ENCODE assay signal across 8 cellular contexts in genomic region chr1:41381691-41382530, GRCh38. TPM values are rescaled to one million over a fixed set of nuclear protein-coding genes. Genes with fewer than 3 reads are reported as not detected.
DNase-seq lines count a peak whose midpoint lies in the region; ATAC-seq and TF ChIP-seq lines count a peak whose summit lies in the region.

No MANE protein-coding gene starts in this region.

- peak overlapping the region; percentile 97 for H3K4me2 ChIP-seq in PC-3 (ENCODE audit: low read length)
- peak overlapping the region; percentile 78 for H3K4me2 ChIP-seq in mammary epithelial cell (ENCODE audit: insufficient read depth, low read depth, low read length)

- BruUV-seq in Calu3 (replicated peaks; lab: Mats Ljungman, UMichigan) (no TSS peak), PC-3 (replicated peaks; lab: Mats Ljungman, UMichigan) (no TSS peak), mammary epithelial cell (replicated peaks; lab: Mats Ljungman, UMichigan) (no TSS peak)

- H3K27me3 ChIP-seq in PC-3 (ENCODE audit: low read length) (no peaks in the 10 kb centered on the region), mammary epithelial cell (ENCODE audit: insufficient read depth, low read length) (no peaks in the 10 kb centered on the region), kidney epithelial cell (ENCODE audit: control insufficient read depth, insufficient read depth, low read length) (peaks cover 8% of the 10 kb centered on the region)

- H3K9me3 Mint-ChIP-seq in Calu3 (ENCODE audit: low read depth, unreplicated experiment): no peaks in the 10 kb centered on the region
- no peaks in the 10 kb centered on the region for H3K9me3 Mint-ChIP-seq in stimulated activated naive CD8-positive, alpha-beta T cell treated with anti-CD3 and anti-CD28 coated beads, Interleukin-15, Interleukin-2, amounts not matched to agents 100 ng/mL and 50 ng/mL, for 24 hours

- no peak for TF ChIP-seq CTCF in Calu3 (IDR thresholded peaks at IDR 0.05; ENCODE audit: unreplicated experiment)
- TF ChIP-seq CTCF in PC-3 (conservative IDR thresholded peaks at IDR 0.05; ENCODE audit: low read depth, low read length): no peak
- no peak for TF ChIP-seq CTCF in mammary epithelial cell (conservative IDR thresholded peaks at IDR 0.05 in 1 of 2, IDR thresholded peaks at IDR 0.05 in 1 of 2; ENCODE audit: extremely low read depth in 1 of 2, insufficient read depth in 1 of 2, low read depth in 1 of 2, low read length in 2 of 2)
- no peak for TF ChIP-seq CTCF in kidney epithelial cell (IDR thresholded peaks at IDR 0.05; ENCODE audit: insufficient read depth, low read length, poor library complexity, severe bottlenecking)

- H3K36me3 ChIP-seq in PC-3 (ENCODE audit: low read depth, low read length) (no peaks in the 10 kb centered on the region), mammary epithelial cell (ENCODE audit: insufficient read depth, low read length) (no peaks in the 10 kb centered on the region), kidney epithelial cell (ENCODE audit: control insufficient read depth, insufficient read depth, low read length) (no peaks in the 10 kb centered on the region)

- intact Hi-C loops in Calu3 (cut with micrococcal nuclease; ENCODE audit: unreplicated experiment) (no loop called here), PC-3 (cut with micrococcal nuclease) (loop anchor here (5.0 kb wide), 1 partner anchor 35 kb away; no protein-coding TSS in a partner anchor), mammary epithelial cell (cut with micrococcal nuclease) (loop anchor here (2.0 kb wide), 2 partner anchors 37 to 65 kb away; no protein-coding TSS in a partner anchor)

- peak; percentile 72 for ATAC-seq in PC-3
- ATAC-seq in HG02938 (IDR thresholded peaks at IDR 0.05; ENCODE audit: unreplicated experiment): no peak
- no peak for ATAC-seq in GM19023 (IDR thresholded peaks at IDR 0.05; ENCODE audit: unreplicated experiment)
- no peak for ATAC-seq in GM18909 (IDR thresholded peaks at IDR 0.05; ENCODE audit: poor library complexity, unreplicated experiment)

- POLR2A ChIA-PET in PC-3 (lab: Charles Lee; ENCODE audit: unreplicated experiment): interaction anchor here (0.6 kb wide), 1 partner anchor 15 kb away, joined by 3 read pairs; no protein-coding TSS in a partner anchor

- H3K4me1 ChIP-seq in PC-3 (ENCODE audit: insufficient read depth, low read length): peaks cover 18% of the 10 kb centered on the region
- H3K4me1 ChIP-seq in mammary epithelial cell (ENCODE audit: insufficient read depth, low read length): peaks cover 8% of the 10 kb centered on the region

- H3F3A ChIP-seq in PC-3 (ENCODE audit: low read length, unreplicated experiment): no peaks in the 10 kb centered on the region

- in situ Hi-C loops in mammary epithelial cell (cut with MboI; ENCODE audit: low sequenced_read_pairs in 2 of 2): no loop called here

- 17% methylated on average over 34 of the region's 120 CpGs for WGBS in mammary epithelial cell (ENCODE audit: low coverage, missing lambda C conversion rate)

- H4K20me1 ChIP-seq in PC-3 (ENCODE audit: low read length) (no peaks in the 10 kb centered on the region), mammary epithelial cell (ENCODE audit: insufficient read depth, low read length) (no peaks in the 10 kb centered on the region)

- peaks cover 19% of the 10 kb centered on the region for H3K36me3 Mint-ChIP-seq in Calu3 (ENCODE audit: insufficient read depth, unreplicated experiment)
- no peaks in the 10 kb centered on the region for H3K36me3 Mint-ChIP-seq in stimulated activated naive CD8-positive, alpha-beta T cell treated with anti-CD3 and anti-CD28 coated beads, Interleukin-15, Interleukin-2, amounts not matched to agents 100 ng/mL and 50 ng/mL, for 24 hours (ENCODE audit: low read depth)

- CTCF ChIA-PET in Calu3 (lab: Charles Lee): interaction anchor here (1.3 to 2.1 kb wide), 2 partner anchors 10 to 21 kb away, joined by 3 to 4 read pairs; no protein-coding TSS in a partner anchor
- CTCF ChIA-PET in PC-3 (lab: Charles Lee): interaction anchor here (0.6 to 1.5 kb wide), 2 partner anchors 20 to 42 kb away, joined by 3 to 11 read pairs; partner anchors contain the start of gene FOXO6
- CTCF ChIA-PET in mammary epithelial cell (lab: Charles Lee; ENCODE audit: low non-redundant PET): interaction anchor here (0.5 to 0.6 kb wide), 2 partner anchors 24 to 94 kb away, joined by 3 read pairs; no protein-coding TSS in a partner anchor

- peak overlapping the region; percentile 67 for H3K4me3 Mint-ChIP-seq in Calu3 (ENCODE audit: low read depth, unreplicated experiment)
- H3K4me3 Mint-ChIP-seq in stimulated activated naive CD8-positive, alpha-beta T cell treated with anti-CD3 and anti-CD28 coated beads, Interleukin-15, Interleukin-2, amounts not matched to agents 100 ng/mL and 50 ng/mL, for 24 hours: peak overlapping the region; percentile 74

- peaks cover 53% of the 10 kb centered on the region for H3K27me3 Mint-ChIP-seq in Calu3 (ENCODE audit: unreplicated experiment)
- H3K27me3 Mint-ChIP-seq in stimulated activated naive CD8-positive, alpha-beta T cell treated with anti-CD3 and anti-CD28 coated beads, Interleukin-15, Interleukin-2, amounts not matched to agents 100 ng/mL and 50 ng/mL, for 24 hours: peaks cover 62% of the 10 kb centered on the region

- H2AFZ ChIP-seq in PC-3 (ENCODE audit: low read length) (peak overlapping the region; percentile 94), mammary epithelial cell (ENCODE audit: low read depth, low read length) (peak overlapping the region; percentile 86)

- peaks cover 14% of the 10 kb centered on the region for H3K4me1 Mint-ChIP-seq in Calu3 (ENCODE audit: low read depth, unreplicated experiment)
- H3K4me1 Mint-ChIP-seq in stimulated activated naive CD8-positive, alpha-beta T cell treated with anti-CD3 and anti-CD28 coated beads, Interleukin-15, Interleukin-2, amounts not matched to agents 100 ng/mL and 50 ng/mL, for 24 hours (ENCODE audit: low read depth): peaks cover 16% of the 10 kb centered on the region

- H3K27ac ChIP-seq in PC-3 (ENCODE audit: low read length) (peak overlapping the region; percentile 56), mammary epithelial cell (ENCODE audit: insufficient read depth, low read depth, low read length) (no peak overlapping the region)

- H3K9ac ChIP-seq in PC-3 (ENCODE audit: low read length) (peak overlapping the region; percentile 72), mammary epithelial cell (ENCODE audit: insufficient read depth, low read length) (no peak overlapping the region)

- H3K4me3 ChIP-seq in PC-3 (ENCODE audit: low read length) (peak overlapping the region; percentile 78), mammary epithelial cell (replicated peaks in 1 of 3; ENCODE audit: insufficient read depth in 1 of 3, low read depth in 2 of 3, low read length in 3 of 3) (peak overlapping the region in 2 of 3 experiments; percentile 29 to 43), kidney epithelial cell (ENCODE audit: low read depth, low read length) (peak overlapping the region; percentile 42)

- dilution Hi-C loops in mammary epithelial cell (cut with HindIII; ENCODE audit: low sequenced_read_pairs): no loop called here

- H3K9me3 ChIP-seq in PC-3 (ENCODE audit: low read length): no peaks in the 10 kb centered on the region
- H3K9me3 ChIP-seq in mammary epithelial cell (replicated peaks; ENCODE audit: insufficient read depth, low read length): no peaks in the 10 kb centered on the region

- H3K27ac Mint-ChIP-seq in Calu3 (ENCODE audit: unreplicated experiment): no peak overlapping the region
- H3K27ac Mint-ChIP-seq in stimulated activated naive CD8-positive, alpha-beta T cell treated with anti-CD3 and anti-CD28 coated beads, Interleukin-15, Interleukin-2, amounts not matched to agents 100 ng/mL and 50 ng/mL, for 24 hours: no peak overlapping the region

- H3K9me2 ChIP-seq in PC-3 (replicated peaks; ENCODE audit: low read length): no peaks in the 10 kb centered on the region

- peak; percentile 61 for DNase-seq in Calu3
- peak; percentile 72 for DNase-seq in PC-3
- no peak for DNase-seq in mammary epithelial cell
- no peak for DNase-seq in kidney epithelial cell (ENCODE audit: low read depth)

- H3K79me2 ChIP-seq in PC-3 (ENCODE audit: low read length) (no peaks in the 10 kb centered on the region; the same call in 1 of the 2 replicates), mammary epithelial cell (ENCODE audit: insufficient read depth, low read length) (no peaks in the 10 kb centered on the region)

RNA-seq across cellular contexts. Expression of gene FOXO6, which starts 20.7 kb away (rescaled TPM):
- total RNA-seq in Calu3 (2022): 0.47 and 1.0 TPM in 2 replicates
- 1.2 and 5.4 TPM in 2 replicates for total RNA-seq in PC-3 (2014; rRNA removed)
- total RNA-seq in mammary epithelial cell: under 1 TPM; 0.28 to 0.67 TPM
- not detected for polyA plus RNA-seq in mammary epithelial cell
- not detected for polyA minus RNA-seq in mammary epithelial cell
- total RNA-seq in kidney epithelial cell: 0.14 and 0.67 TPM in 2 replicates

Comparison
In these comparisons a context has a peak if more than half of its experiments do, and no peak if none do; other contexts are left out.
1. DNase-seq: peak in Calu3 (single experiment) and PC-3 (single experiment); none in mammary epithelial cell (single experiment) and kidney epithelial cell (single experiment).
2. Peak in every context shown above with its lines, with median percentiles within 50 percentile points of each other: H3K4me3 ChIP-seq.